Comparison of ENCODE assay signal across 8 cellular contexts in genomic region chr4:112296949-112297483, GRCh38.
A peak's percentile ranks its signal among the peaks of the same experiment; 100 is the strongest.
DNase-seq lines count a peak whose midpoint lies in the region; ATAC-seq and TF ChIP-seq lines count a peak whose summit lies in the region.

Gene ALPK1, plus strand, starts transcription at chr4:112297369.

- H3K4me1 ChIP-seq in KMS-11 (ENCODE audit: low read depth, poor library complexity, severe bottlenecking): peaks cover 43% of the 10 kb centered on the region

- peak within 1 kb of the TSS; percentile 67 for H3K4me2 ChIP-seq in KMS-11

- H3K4me3 ChIP-seq in GM08714 (ENCODE audit: low read length): peak within 1 kb of the TSS; percentile 57; the same call in 1 of the 2 replicates
- no peak within 1 kb of the TSS for H3K4me3 ChIP-seq in KMS-11 (IDR thresholded peaks at IDR 0.05; ENCODE audit: insufficient read depth, low read depth, low read length)

- peak within 1 kb of the TSS; percentile 4; the same call in 1 of the 2 replicates for H3K9ac ChIP-seq in KMS-11

- H2AFZ ChIP-seq in KMS-11 (ENCODE audit: low read depth): peak within 1 kb of the TSS; percentile 62

- H3K36me3 ChIP-seq in KMS-11 (ENCODE audit: insufficient read depth): no peaks in the 10 kb centered on the region

- peak; percentile 84 for DNase-seq in foreskin melanocyte
- peak; percentile 65 for DNase-seq in putamen (ENCODE audit: low spot score)
- DNase-seq in HuH-7 (ENCODE audit: low spot score): no peak
- DNase-seq in islet precursor cell: no peak

- H3K79me2 ChIP-seq in KMS-11 (ENCODE audit: insufficient read depth, low read depth): no peaks in the 10 kb centered on the region

- no peaks in the 10 kb centered on the region for H4K20me1 ChIP-seq in KMS-11 (ENCODE audit: insufficient read depth)

- TF ChIP-seq CTCF in KMS-11 (conservative IDR thresholded peaks at IDR 0.05; ENCODE audit: low read depth, low read length) (no peak), VCaP (conservative IDR thresholded peaks at IDR 0.05) (no peak)

- H3K27me3 ChIP-seq in KMS-11 (ENCODE audit: insufficient read depth, low read depth): no peaks in the 10 kb centered on the region

- H3K27ac ChIP-seq in KMS-11: peak within 1 kb of the TSS; percentile 40
- peak within 1 kb of the TSS; percentile 42 for H3K27ac ChIP-seq in VCaP

- ATAC-seq in GM21825 (IDR thresholded peaks at IDR 0.05; ENCODE audit: unreplicated experiment): peak; percentile 92

Comparison
In these comparisons a context has a peak if more than half of its experiments do, and no peak if none do; other contexts are left out.
1. DNase-seq: peak in foreskin melanocyte (single experiment) and putamen (single experiment); none in HuH-7 (single experiment) and islet precursor cell (single experiment).